In the genomic region with DNA sequence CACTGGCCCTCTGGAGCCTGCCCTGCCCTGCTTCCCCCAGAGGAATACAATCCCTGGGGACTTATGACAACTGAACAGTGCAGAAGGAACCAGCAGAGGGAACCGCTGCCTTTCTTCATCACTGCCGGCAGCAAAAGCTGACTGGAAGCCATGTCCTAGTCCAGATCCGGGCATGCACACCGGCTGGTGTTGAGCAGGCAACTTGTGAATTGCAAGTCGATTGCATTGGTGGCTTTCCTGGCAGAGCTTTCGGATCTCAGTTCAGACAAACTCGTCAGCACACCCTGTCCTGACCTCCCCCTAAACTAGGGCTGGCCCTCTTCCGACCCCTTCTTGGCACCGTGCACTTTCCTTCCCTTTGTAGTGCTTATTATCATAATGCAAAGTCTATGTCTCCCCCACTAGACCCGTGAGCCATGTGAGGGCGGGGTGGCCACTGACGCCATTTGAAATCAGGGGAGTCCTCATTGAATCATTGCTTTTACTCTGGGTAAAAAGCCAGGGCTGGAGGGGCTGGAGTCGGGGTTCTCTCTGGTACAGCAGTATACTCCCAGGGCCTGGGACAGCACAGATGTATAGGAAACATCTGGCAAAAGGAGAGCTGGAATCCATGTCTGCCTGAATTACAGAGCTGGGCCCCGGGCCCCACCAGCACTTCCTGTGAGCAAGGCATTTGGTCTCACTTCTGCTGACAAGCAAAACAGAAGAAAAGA, we compare ENCODE assay signal across 8 cellular contexts. TPM values are rescaled to one million over a fixed set of nuclear protein-coding genes. Genes with fewer than 3 reads are reported as not detected.
DNase-seq lines count a peak whose midpoint lies in the region; ATAC-seq, FAIRE-seq and TF ChIP-seq lines count a peak whose summit lies in the region.

No MANE protein-coding gene starts in this region.

- peak; percentile 39; the same call in 1 of the 2 replicates for TF ChIP-seq RAD21 in GM12878 (IDR thresholded peaks at IDR 0.05; ENCODE audit: insufficient read depth, low read depth, low read length)

- CTCF ChIA-PET in GM12878 (lab: Yijun Ruan, JAX), result interaction anchor here (1.2 to 8.7 kb wide), 14 partner anchors 10 to 162 kb away, joined by 3 to 172 read pairs (median 4); partner anchors contain the start of genes IDH3G, NAA10, RENBP and SSR4

- 25% methylated on average over 14 of the region's 14 CpGs for WGBS in GM12878 (ENCODE audit: insufficient coverage, insufficient replicate concordance, low lambda C conversion rate, missing lambda C conversion rate)

- intact Hi-C loops in GM12878 (cut with micrococcal nuclease; ENCODE audit: unreplicated experiment), result loop anchor here (1.0 kb wide), 1 partner anchor 23 kb away; no protein-coding TSS in a partner anchor

- TF ChIP-seq CTCF in GM12873 (IDR thresholded peaks at IDR 0.05; ENCODE audit: insufficient read depth, low read depth, low read length, missing control alignments) (peak; percentile 34), GM12878 (IDR thresholded peaks at IDR 0.05 in 2 of 3, conservative IDR thresholded peaks at IDR 0.05 in 1 of 3; ENCODE audit: control insufficient read depth in 2 of 3, extremely low read depth in 1 of 3, insufficient read depth in 1 of 3, low read depth in 3 of 3, low read length in 3 of 3) (peak; percentile 29 to 60 (median 32); a peak in 3 of 6 replicates)

- peak overlapping the region; percentile 97 for H3K9ac ChIP-seq in GM12878 (ENCODE audit: control insufficient read depth, insufficient read depth, low read length)

- BruUV-seq in GM12878 (replicated peaks; lab: Mats Ljungman, UMichigan), result no TSS peak

- no peaks in the 10 kb centered on the region; the same call in 2 of the 3 replicates for H3K9me3 ChIP-seq in GM12878 (replicated peaks; ENCODE audit: control insufficient read depth, insufficient read depth, low read length)

- H2AFZ ChIP-seq in GM12878 (ENCODE audit: control insufficient read depth, low read depth, low read length), result no peak overlapping the region; the same call in 1 of the 2 replicates

- no peak for FAIRE-seq in GM12878 (lab: Jason Lieb, UNC)
- no peak for FAIRE-seq in HTR-8/SVneo (lab: Jason Lieb, UNC)

- POLR2A ChIA-PET in GM12878 (lab: Charles Lee), result interaction anchor here (0.9 to 5.8 kb wide), 6 partner anchors 10 to 96 kb away, joined by 3 to 68 read pairs (median 5); partner anchors contain the start of genes HCFC1, IRAK1, NAA10 and RENBP

- no peaks in the 10 kb centered on the region for H4K20me1 ChIP-seq in GM12878 (ENCODE audit: control insufficient read depth, insufficient read depth)

- H3K79me2 ChIP-seq in GM12878 (ENCODE audit: control insufficient read depth, insufficient read depth, low read length), result peaks cover 38% of the 10 kb centered on the region

- TF ChIP-seq EP300 in GM12878 (IDR thresholded peaks at IDR 0.05; ENCODE audit: borderline replicate concordance in 1 of 2, control insufficient read depth in 1 of 2, low read depth in 2 of 2, low read length in 2 of 2), result no peak

- H3K36me3 ChIP-seq in GM12878 (ENCODE audit: control insufficient read depth in 2 of 2, insufficient read depth in 2 of 2, low read length in 1 of 2), result no peaks in the 10 kb centered on the region

- H3K27ac ChIP-seq in GM12878 (ENCODE audit: control insufficient read depth, insufficient read depth), result peak overlapping the region; percentile 98

- in situ Hi-C loops in GM12878 (cut with MboI), result loop anchor here (10.0 kb wide), 1 partner anchor 60 kb away; no protein-coding TSS in a partner anchor

- peak overlapping the region; percentile 93 for H3K4me2 ChIP-seq in GM12878 (ENCODE audit: control insufficient read depth, insufficient read depth)

- ATAC-seq in GM12878 (0 out of 3 replicates have a peak, but pooled peaks have one; percentile 1), HG03520 (IDR thresholded peaks at IDR 0.05; ENCODE audit: unreplicated experiment) (no peak), GM19397 (IDR thresholded peaks at IDR 0.05; ENCODE audit: unreplicated experiment) (no peak)

- SMC1A ChIA-PET in GM12878 (lab: Charles Lee; ENCODE audit: uncharacterized antibody, unreplicated experiment), result interaction anchor here (0.7 to 5.5 kb wide), 6 partner anchors 11 to 44 kb away, joined by 3 to 61 read pairs (median 4); partner anchors contain the start of gene NAA10

- TF ChIP-seq POLR2A in GM12878 (IDR thresholded peaks at IDR 0.05; ENCODE audit: low read depth, low read length), result no peak

- RAD21 ChIA-PET in GM12878 (lab: Charles Lee; ENCODE audit: unreplicated experiment), result interaction anchor here (1.0 to 6.2 kb wide), 11 partner anchors 10 to 130 kb away, joined by 3 to 59 read pairs (median 5); partner anchors contain the start of genes HCFC1, IDH3G, NAA10 and RENBP

- H3K4me1 ChIP-seq in GM12878 (ENCODE audit: control insufficient read depth, insufficient read depth, low read length), result peaks cover 9% of the 10 kb centered on the region; the same call in 1 of the 2 replicates

- peak overlapping the region; percentile 74 for H3K4me3 ChIP-seq in GM12878

- DNase-seq in CD1c-positive myeloid dendritic cell (ENCODE audit: extremely low spot score) (peak; percentile 63), NOMO-1 treated with dmso at 0.1 percent for 144 hours (lab: John Stamatoyannopoulos, UW; ENCODE audit: unreplicated experiment) (peak; percentile 45), GM12878 (ENCODE audit: low read depth, low spot score) (no peak), medulla oblongata (ENCODE audit: extremely low spot score) (peak; percentile 34), HTR-8/SVneo (ENCODE audit: insufficient read length, low spot score) (no peak)

- no peaks in the 10 kb centered on the region for H3K27me3 ChIP-seq in GM12878 (replicated peaks in 1 of 2; ENCODE audit: control insufficient read depth in 2 of 2, insufficient read depth in 2 of 2, low read length in 1 of 2)

RNA-seq across cellular contexts. Expression of gene ARHGAP4, which starts 1.8 kb away (rescaled TPM):
- 91.6 and 99.6 TPM in 2 replicates for total RNA-seq in GM12878 (2013; cell fraction: nucleolus; rRNA removed)
- total RNA-seq in GM12878 (2014; rRNA removed), result 77.1 and 92.8 TPM in 2 replicates
- total RNA-seq in GM12878 (2014; rRNA removed; fragmentation: Illumina TruSeq; extraction: Trizol), result 19.0 and 19.5 TPM in 2 replicates
- total RNA-seq in GM12878 (2021), result 112 and 120 TPM in 2 replicates
- polyA plus RNA-seq in GM12878 (2011; ENCODE audit: low read depth), result 15.0 TPM
- 8.5 and 22.0 TPM in 2 replicates for polyA plus RNA-seq in GM12878 (2011; rRNA removed)
- 33.8 and 45.0 TPM in 2 replicates for polyA plus RNA-seq in GM12878 (2011; cell fraction: cytosol; rRNA removed)
- polyA plus RNA-seq in GM12878 (2011; cell fraction: nucleus; rRNA removed), result 299 and 365 TPM in 2 replicates
- polyA plus RNA-seq in GM12878 (2012), result 51.0 and 62.3 TPM in 2 replicates
- 2.2 and 14.6 TPM in 2 replicates for polyA plus RNA-seq in GM12878 (2014; fragmentation: Illumina TruSeq; extraction: Trizol)
- 1 to 10 TPM in 1 of 2 experiments, under 1 TPM in 1; 0.71 to 6.0 TPM for polyA plus RNA-seq in GM12878 (2014; fragmentation: Nextera tagmentation; extraction: Ambion mirVana)
- 102 and 116 TPM in 2 replicates for polyA plus RNA-seq in GM12878 (2014; rRNA removed)
- 10 to 100 TPM; 66.6 to 81.6 TPM for polyA plus RNA-seq in GM12878 (2016; fragmentation: Nextera tagmentation; extraction: Ambion mirVana)
- polyA minus RNA-seq in GM12878 (2011; rRNA and poly(A)+ RNA removed), result 9.7 and 37.3 TPM in 2 replicates
- 23.3 and 31.5 TPM in 2 replicates for polyA minus RNA-seq in GM12878 (2011; cell fraction: cytosol; rRNA and poly(A)+ RNA removed)
- polyA minus RNA-seq in GM12878 (2011; cell fraction: nucleus; rRNA and poly(A)+ RNA removed), result 47.1 and 68.5 TPM in 2 replicates

RNA-seq across cellular contexts. Expression of gene NAA10, which starts 10.5 kb away (rescaled TPM):
- total RNA-seq in GM12878 (2013; cell fraction: nucleolus; rRNA removed), result 17.5 and 20.3 TPM in 2 replicates
- total RNA-seq in GM12878 (2014; rRNA removed), result 82.6 and 100 TPM in 2 replicates
- 59.6 and 69.5 TPM in 2 replicates for total RNA-seq in GM12878 (2014; rRNA removed; fragmentation: Illumina TruSeq; extraction: Trizol)
- total RNA-seq in GM12878 (2021), result 113 and 123 TPM in 2 replicates
- polyA plus RNA-seq in GM12878 (2011; ENCODE audit: low read depth), result 40.6 TPM
- polyA plus RNA-seq in GM12878 (2011; rRNA removed), result 25.4 and 45.1 TPM in 2 replicates
- polyA plus RNA-seq in GM12878 (2011; cell fraction: cytosol; rRNA removed), result 77.8 and 104 TPM in 2 replicates
- polyA plus RNA-seq in GM12878 (2011; cell fraction: nucleus; rRNA removed), result 54.2 and 67.6 TPM in 2 replicates
- polyA plus RNA-seq in GM12878 (2012), result 64.3 and 68.0 TPM in 2 replicates
- 88.7 and 97.7 TPM in 2 replicates for polyA plus RNA-seq in GM12878 (2014; fragmentation: Illumina TruSeq; extraction: Trizol)
- polyA plus RNA-seq in GM12878 (2014; fragmentation: Nextera tagmentation; extraction: Ambion mirVana), result 10 to 100 TPM in 1 of 2 experiments, 1 to 10 TPM in 1; 7.9 to 26.6 TPM
- 158 TPM in 2 replicates for polyA plus RNA-seq in GM12878 (2014; rRNA removed)
- polyA plus RNA-seq in GM12878 (2016; fragmentation: Nextera tagmentation; extraction: Ambion mirVana), result 100 to 1,000 TPM; 209 to 212 TPM
- polyA minus RNA-seq in GM12878 (2011; rRNA and poly(A)+ RNA removed), result 31.8 and 50.4 TPM in 2 replicates
- polyA minus RNA-seq in GM12878 (2011; cell fraction: cytosol; rRNA and poly(A)+ RNA removed), result 17.2 and 25.0 TPM in 2 replicates
- polyA minus RNA-seq in GM12878 (2011; cell fraction: nucleus; rRNA and poly(A)+ RNA removed), result 13.3 and 24.4 TPM in 2 replicates

RNA-seq across cellular contexts. Expression of gene AVPR2, which starts 19.8 kb away (rescaled TPM):
- total RNA-seq in GM12878 (2013; cell fraction: nucleolus; rRNA removed), result not detected in 2 replicates
- not detected in 2 replicates for total RNA-seq in GM12878 (2014; rRNA removed)
- not detected in 2 replicates for total RNA-seq in GM12878 (2014; rRNA removed; fragmentation: Illumina TruSeq; extraction: Trizol)
- not detected in 2 replicates for total RNA-seq in GM12878 (2021)
- polyA plus RNA-seq in GM12878 (2011; ENCODE audit: low read depth), result not detected
- not detected in 2 replicates for polyA plus RNA-seq in GM12878 (2011; rRNA removed)
- 0.03 and 0.07 TPM in 2 replicates for polyA plus RNA-seq in GM12878 (2011; cell fraction: cytosol; rRNA removed)
- 0.43 and 0.44 TPM in 2 replicates for polyA plus RNA-seq in GM12878 (2011; cell fraction: nucleus; rRNA removed)
- polyA plus RNA-seq in GM12878 (2012), result 0.14 and 0.54 TPM in 2 replicates
- polyA plus RNA-seq in GM12878 (2014; fragmentation: Illumina TruSeq; extraction: Trizol), result not detected in 2 replicates
- polyA plus RNA-seq in GM12878 (2014; fragmentation: Nextera tagmentation; extraction: Ambion mirVana), result not detected
- polyA plus RNA-seq in GM12878 (2014; rRNA removed), result not detected in 2 replicates
- polyA plus RNA-seq in GM12878 (2016; fragmentation: Nextera tagmentation; extraction: Ambion mirVana), result under 1 TPM; 0.12 to 0.37 TPM
- polyA minus RNA-seq in GM12878 (2011; rRNA and poly(A)+ RNA removed), result not detected in 2 replicates
- not detected in 2 replicates for polyA minus RNA-seq in GM12878 (2011; cell fraction: cytosol; rRNA and poly(A)+ RNA removed)
- not detected in 2 replicates for polyA minus RNA-seq in GM12878 (2011; cell fraction: nucleus; rRNA and poly(A)+ RNA removed)

RNA-seq across cellular contexts. Expression of gene RENBP, which starts 20.1 kb away (rescaled TPM):
- 8.3 and 9.0 TPM in 2 replicates for total RNA-seq in GM12878 (2013; cell fraction: nucleolus; rRNA removed)
- total RNA-seq in GM12878 (2014; rRNA removed) (2.1 and 2.2 TPM in 2 replicates), GM12878 (2014; rRNA removed; fragmentation: Illumina TruSeq; extraction: Trizol) (1.6 and 1.8 TPM in 2 replicates), GM12878 (2021) (4.9 and 6.8 TPM in 2 replicates)
- polyA plus RNA-seq in GM12878 (2011; ENCODE audit: low read depth), result 3.9 TPM
- polyA plus RNA-seq in GM12878 (2011; rRNA removed) (1.1 and 1.6 TPM in 2 replicates), GM12878 (2014; fragmentation: Illumina TruSeq; extraction: Trizol) (0.19 and 1.3 TPM in 2 replicates), GM12878 (2014; fragmentation: Nextera tagmentation; extraction: Ambion mirVana) (not detected), GM12878 (2014; rRNA removed) (4.0 and 4.5 TPM in 2 replicates), GM12878 (2016; fragmentation: Nextera tagmentation; extraction: Ambion mirVana) (under 1 TPM in 1 of 2 experiments, not detected in 1; 0.36 TPM)
- polyA plus RNA-seq in GM12878 (2011; cell fraction: cytosol; rRNA removed), result 2.1 and 2.3 TPM in 2 replicates
- polyA plus RNA-seq in GM12878 (2011; cell fraction: nucleus; rRNA removed), result 4.1 and 6.0 TPM in 2 replicates
- polyA plus RNA-seq in GM12878 (2012), result 7.1 and 8.3 TPM in 2 replicates
- polyA minus RNA-seq in GM12878 (2011; rRNA and poly(A)+ RNA removed), result 0.44 and 2.3 TPM in 2 replicates
- 0.83 TPM in 1 of 2 replicates, not detected in the other for polyA minus RNA-seq in GM12878 (2011; cell fraction: cytosol; rRNA and poly(A)+ RNA removed)
- 0.96 and 2.1 TPM in 2 replicates for polyA minus RNA-seq in GM12878 (2011; cell fraction: nucleus; rRNA and poly(A)+ RNA removed)

RNA-seq across cellular contexts. Expression of gene L1CAM, which starts 38.3 kb away (rescaled TPM):
- 1.4 and 1.9 TPM in 2 replicates for total RNA-seq in GM12878 (2013; cell fraction: nucleolus; rRNA removed)
- total RNA-seq in GM12878 (2014; rRNA removed) (not detected in 2 replicates), GM12878 (2014; rRNA removed; fragmentation: Illumina TruSeq; extraction: Trizol) (not detected in 2 replicates), GM12878 (2021) (0.24 and 0.64 TPM in 2 replicates)
- polyA plus RNA-seq in GM12878 (2011; ENCODE audit: low read depth), result 0.05 TPM
- polyA plus RNA-seq in GM12878 (2011; rRNA removed) (0.12 and 0.22 TPM in 2 replicates), GM12878 (2014; fragmentation: Illumina TruSeq; extraction: Trizol) (not detected in 2 replicates), GM12878 (2014; fragmentation: Nextera tagmentation; extraction: Ambion mirVana) (not detected), GM12878 (2014; rRNA removed) (0.01 TPM in 1 of 2 replicates, not detected in the other), GM12878 (2016; fragmentation: Nextera tagmentation; extraction: Ambion mirVana) (under 1 TPM; 0.05 to 0.09 TPM)
- 0.07 TPM in 2 replicates for polyA plus RNA-seq in GM12878 (2011; cell fraction: cytosol; rRNA removed)
- polyA plus RNA-seq in GM12878 (2011; cell fraction: nucleus; rRNA removed), result 0.35 and 1.1 TPM in 2 replicates
- 0.05 and 0.20 TPM in 2 replicates for polyA plus RNA-seq in GM12878 (2012)
- 0.37 TPM in 1 of 2 replicates, not detected in the other for polyA minus RNA-seq in GM12878 (2011; rRNA and poly(A)+ RNA removed)
- 0.62 and 0.80 TPM in 2 replicates for polyA minus RNA-seq in GM12878 (2011; cell fraction: cytosol; rRNA and poly(A)+ RNA removed)
- polyA minus RNA-seq in GM12878 (2011; cell fraction: nucleus; rRNA and poly(A)+ RNA removed), result 0.48 TPM in 2 replicates

Comparison
In these comparisons a context has a peak if more than half of its experiments do, and no peak if none do; other contexts are left out.
1. DNase-seq: peak in CD1c-positive myeloid dendritic cell (single experiment), NOMO-1 treated with dmso at 0.1 percent for 144 hours (single experiment) and medulla oblongata (single experiment); none in GM12878 (single experiment) and HTR-8/SVneo (single experiment).